In the genomic region with DNA sequence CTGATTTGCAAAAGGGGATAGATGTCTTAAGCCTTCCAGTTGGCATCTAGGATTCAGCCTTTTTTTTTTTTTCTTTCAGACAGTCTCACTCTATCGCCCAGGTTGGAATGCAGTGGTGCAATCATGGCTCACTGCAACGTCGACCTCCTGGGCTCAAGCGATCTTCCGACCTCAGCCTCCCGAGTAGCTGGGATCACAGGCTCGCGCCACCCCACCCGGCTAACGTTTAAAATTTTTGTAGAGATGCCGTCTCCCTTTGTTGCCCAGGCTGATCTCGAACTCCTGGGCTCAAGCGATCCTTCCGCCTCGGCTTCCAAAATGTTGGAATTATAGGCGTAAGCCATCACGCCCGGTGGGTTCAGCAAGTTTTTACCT, we compare ENCODE assay signal across 9 cellular contexts. TPM values are rescaled to one million over a fixed set of nuclear protein-coding genes. Genes with fewer than 3 reads are reported as not detected.
A peak's percentile ranks its signal among the peaks of the same experiment; 100 is the strongest.
DNase-seq lines count a peak whose midpoint lies in the region; ATAC-seq, FAIRE-seq and TF ChIP-seq lines count a peak whose summit lies in the region.
"Had no signal": no experiment of that assay in that cellular context is flagged by ENCODE, and none has a peak within 500 bp of the region (broad histone marks: within the 10 kb centered on the region; RNA-seq: fewer than 3 reads in every experiment).

No MANE protein-coding gene starts in this region.

- no peak for ATAC-seq in K562
- ATAC-seq in HG02642 (IDR thresholded peaks at IDR 0.05; ENCODE audit: poor library complexity, unreplicated experiment): no peak

- in situ Hi-C loops in HAP-1 (cut with MboI; ENCODE audit: low sequenced_read_pairs): loop anchor here (10.0 to 25.0 kb wide), 2 partner anchors 438 to 711 kb away; a partner anchor contains a TSS
- in situ Hi-C loops in K562 (cut with MboI): no loop called here

- intact Hi-C loops in K562 (cut with micrococcal nuclease): loop anchor here (5.0 to 10.0 kb wide), 2 partner anchors 128 to 1149 kb away; no protein-coding TSS in a partner anchor

- H3K79me2 ChIP-seq in K562 (ENCODE audit: control insufficient read depth, insufficient read depth, low read length): peaks cover 61% of the 10 kb centered on the region

- CTCF ChIA-PET in K562 (lab: Yijun Ruan, JAX; ENCODE audit: low intra/inter-chr PET ratio): no interaction called here

- H2AFZ ChIP-seq in K562 (ENCODE audit: low read depth, low read length): peak overlapping the region; percentile 93
- no peak overlapping the region for H2AFZ ChIP-seq in neuron (ENCODE audit: low read depth, low read length)

- no peak for TF ChIP-seq RAD21 in K562 (CRISPR knock-in tag; conservative IDR thresholded peaks at IDR 0.05 in 1 of 2, IDR thresholded peaks at IDR 0.05 in 1 of 2)

- no peak for DNase-seq in HAP-1 (ENCODE audit: low spot score in 2 of 2)
- DNase-seq in K562 (ENCODE audit: extremely low read depth in 1 of 4, low spot score in 3 of 4): no peak
- no peak for DNase-seq in DMS153 treated with DMSO at 0.1 percent for 48 hours (lab: John Stamatoyannopoulos, UW; ENCODE audit: unreplicated experiment)
- DNase-seq in NCI-H82 treated with DMSO at 0.1 percent for 48 hours (lab: John Stamatoyannopoulos, UW; ENCODE audit: unreplicated experiment): no peak
- DNase-seq in KG1 (lab: John Stamatoyannopoulos, UW): no peak

- peaks cover 1 to 19% (median 10%) of the 10 kb centered on the region in 11 experiments; a peak in 20 of 22 replicates for H3K36me3 ChIP-seq in BLaER1 treated with 17β-estradiol and CSF1 and Interleukin-3, amounts not matched to agents 10 nM and 100 nM
- H3K36me3 ChIP-seq in HAP-1 (replicated peaks): peaks cover 16% of the 10 kb centered on the region
- peaks cover 13% of the 10 kb centered on the region for H3K36me3 ChIP-seq in K562 (ENCODE audit: control insufficient read depth, insufficient read depth, low read length)
- H3K36me3 ChIP-seq in neuron (ENCODE audit: insufficient read depth, low read length): peaks cover 5% of the 10 kb centered on the region

- TF ChIP-seq POLR2A in K562 (conservative IDR thresholded peaks at IDR 0.05): no peak

- no peaks in the 10 kb centered on the region for H3K27me3 ChIP-seq in BLaER1 treated with 17β-estradiol and CSF1 and Interleukin-3, amounts not matched to agents 10 nM and 100 nM
- H3K27me3 ChIP-seq in HAP-1 (ENCODE audit: low read depth): no peaks in the 10 kb centered on the region
- no peaks in the 10 kb centered on the region for H3K27me3 ChIP-seq in K562 (ENCODE audit: control insufficient read depth in 2 of 2, insufficient read depth in 2 of 2, low read length in 2 of 2)
- H3K27me3 ChIP-seq in neuron (ENCODE audit: insufficient read depth, low read length): no peaks in the 10 kb centered on the region

- no peak for TF ChIP-seq EP300 in K562 (IDR thresholded peaks at IDR 0.05; ENCODE audit: low read length)

- WGBS in K562 (ENCODE audit: insufficient coverage, low coverage, missing lambda C conversion rate): 54% methylated on average over 16 of the region's 18 CpGs

- peaks cover 0 to 7% (median 0%) of the 10 kb centered on the region in 11 experiments; a peak in 7 of 22 replicates for H4K20me1 ChIP-seq in BLaER1 treated with 17β-estradiol and CSF1 and Interleukin-3, amounts not matched to agents 10 nM and 100 nM
- no peaks in the 10 kb centered on the region for H4K20me1 ChIP-seq in K562 (replicated peaks; ENCODE audit: control insufficient read depth, insufficient read depth, low read length)

- peak overlapping the region in 6 of 11 experiments; percentile 23 to 91 (median 57); a peak in 6 of 22 replicates for H3K4me2 ChIP-seq in BLaER1 treated with 17β-estradiol and CSF1 and Interleukin-3, amounts not matched to agents 10 nM and 100 nM
- peak overlapping the region; percentile 92 for H3K4me2 ChIP-seq in K562 (ENCODE audit: insufficient read depth, low read length)

- no peak overlapping the region for H3K9ac ChIP-seq in BLaER1 treated with 17β-estradiol and CSF1 and Interleukin-3, amounts not matched to agents 10 nM and 100 nM
- H3K9ac ChIP-seq in K562 (ENCODE audit: insufficient read depth in 1 of 2, low read depth in 2 of 2, low read length in 2 of 2): peak overlapping the region in 1 of 2 experiments; percentile 71; a peak in 1 of 4 replicates

- BruUV-seq in K562 (replicated peaks; lab: Mats Ljungman, UMichigan): no TSS peak

- FAIRE-seq in K562 (lab: Jason Lieb, UNC): no peak
- FAIRE-seq: bronchial epithelial cell had no signal

- H3K4me1 ChIP-seq in BLaER1 treated with 17β-estradiol and CSF1 and Interleukin-3, amounts not matched to agents 10 nM and 100 nM: peaks cover 46 to 58% (median 50%) of the 10 kb centered on the region in 10 experiments
- H3K4me1 ChIP-seq in HAP-1 (peaks cover 57% of the 10 kb centered on the region), K562 (replicated peaks in 1 of 2; ENCODE audit: control insufficient read depth in 2 of 2, insufficient read depth in 2 of 2, low read length in 2 of 2) (peaks cover 27 to 37% of the 10 kb centered on the region in 2 experiments; a peak in 4 of 5 replicates), neuron (ENCODE audit: insufficient read depth, low read length) (peaks cover 39% of the 10 kb centered on the region)

- H3K4me3 ChIP-seq in BLaER1 treated with 17β-estradiol and CSF1 and Interleukin-3, amounts not matched to agents 10 nM and 100 nM: peak overlapping the region in 5 of 10 experiments; percentile 90 to 98 (median 96); a peak in 5 of 20 replicates
- H3K4me3 ChIP-seq in HAP-1: peak overlapping the region; percentile 94
- H3K4me3 ChIP-seq in K562: no peak overlapping the region; the same call in 1 of the 2 replicates
- peak overlapping the region; percentile 76 for H3K4me3 ChIP-seq in neuron (ENCODE audit: low read length)

- no peaks in the 10 kb centered on the region for H3K9me3 ChIP-seq in BLaER1 treated with 17β-estradiol and CSF1 and Interleukin-3, amounts not matched to agents 10 nM and 100 nM (replicated peaks in 1 of 11)
- H3K9me3 ChIP-seq in HAP-1 (no peaks in the 10 kb centered on the region), K562 (replicated peaks; ENCODE audit: control insufficient read depth, insufficient read depth, low read depth, low read length) (no peaks in the 10 kb centered on the region), neuron (ENCODE audit: low read length) (no peaks in the 10 kb centered on the region)

- TF ChIP-seq CTCF in K562 (IDR thresholded peaks at IDR 0.05 in 2 of 3, conservative IDR thresholded peaks at IDR 0.05 in 1 of 3; ENCODE audit: insufficient read depth in 2 of 3, low read depth in 1 of 3, low read length in 3 of 3): no peak

- POLR2A ChIA-PET in K562 (lab: Yijun Ruan, JAX): interaction anchor here (0.7 to 1.9 kb wide), 4 partner anchors 16 to 605 kb away, joined by 3 to 7 read pairs (median 6); no protein-coding TSS in a partner anchor

- no peak overlapping the region for H3K27ac ChIP-seq in BLaER1 treated with 17β-estradiol and CSF1 and Interleukin-3, amounts not matched to agents 10 nM and 100 nM
- peak overlapping the region; percentile 41; the same call in 2 of the 3 replicates for H3K27ac ChIP-seq in K562 (ENCODE audit: extremely low read depth, low read depth, low read length)

- no peaks in the 10 kb centered on the region for H3K9me1 ChIP-seq in K562 (ENCODE audit: control insufficient read depth, insufficient read depth, low read length)

RNA-seq across cellular contexts. Expression of a gene that starts 0.6 kb away (rescaled TPM):
- total RNA-seq in K562 (2011; cell fraction: chromatin; rRNA removed; ENCODE audit: low replicate concordance): 14.0 and 52.4 TPM in 2 replicates
- 7.0 and 8.6 TPM in 2 replicates for total RNA-seq in K562 (2011; cell fraction: nucleolus; rRNA removed)
- 25.3 and 45.2 TPM in 2 replicates for total RNA-seq in K562 (2011; cell fraction: nucleoplasm; rRNA removed)
- total RNA-seq in K562 (2014; rRNA removed): 10.1 and 10.3 TPM in 2 replicates
- 14.3 and 15.4 TPM in 2 replicates for total RNA-seq in K562 (2014; rRNA removed; fragmentation: Illumina TruSeq; extraction: Trizol)
- 11.9 and 14.1 TPM in 2 replicates for total RNA-seq in K562 (2015; rRNA removed; fragmentation: Illumina TruSeq; extraction: Trizol)
- total RNA-seq in K562 (2021): 12.1 and 12.3 TPM in 2 replicates
- 12.1 and 14.8 TPM in 2 replicates for polyA plus RNA-seq in K562 (2011; rRNA removed)
- polyA plus RNA-seq in K562 (2011; cell fraction: cytosol; rRNA removed): 1.7 and 4.9 TPM in 2 replicates
- 10.1 and 11.1 TPM in 2 replicates for polyA plus RNA-seq in K562 (2011; cell fraction: nucleus; rRNA removed)
- polyA plus RNA-seq in K562 (2012): 9.6 and 11.8 TPM in 2 replicates
- 12.7 and 16.1 TPM in 2 replicates for polyA plus RNA-seq in K562 (2014; fragmentation: Illumina TruSeq; extraction: Trizol)
- polyA plus RNA-seq in K562 (2014; fragmentation: Nextera tagmentation; extraction: Ambion mirVana): 1 to 10 TPM; 3.5 to 4.4 TPM
- polyA plus RNA-seq in K562 (2014; rRNA removed): 9.3 and 9.5 TPM in 2 replicates
- 13.5 and 18.5 TPM in 2 replicates for polyA minus RNA-seq in K562 (2011; rRNA and poly(A)+ RNA removed)
- polyA minus RNA-seq in K562 (2011; cell fraction: cytosol; rRNA and poly(A)+ RNA removed): 7.8 and 8.6 TPM in 2 replicates
- polyA minus RNA-seq in K562 (2011; cell fraction: nucleus; rRNA and poly(A)+ RNA removed): 10.4 and 17.3 TPM in 2 replicates

RNA-seq across cellular contexts. Expression of a gene that starts 1.3 kb away (rescaled TPM):
- 21.1 and 36.6 TPM in 2 replicates for total RNA-seq in K562 (2011; cell fraction: chromatin; rRNA removed; ENCODE audit: low replicate concordance)
- 20.9 and 25.5 TPM in 2 replicates for total RNA-seq in K562 (2011; cell fraction: nucleolus; rRNA removed)
- total RNA-seq in K562 (2011; cell fraction: nucleoplasm; rRNA removed): 31.8 and 53.7 TPM in 2 replicates
- 22.3 and 25.5 TPM in 2 replicates for total RNA-seq in K562 (2014; rRNA removed)
- total RNA-seq in K562 (2014; rRNA removed; fragmentation: Illumina TruSeq; extraction: Trizol): 36.5 and 40.5 TPM in 2 replicates
- total RNA-seq in K562 (2015; rRNA removed; fragmentation: Illumina TruSeq; extraction: Trizol): 18.2 and 20.8 TPM in 2 replicates
- 34.0 and 36.6 TPM in 2 replicates for total RNA-seq in K562 (2021)
- 27.6 and 33.5 TPM in 2 replicates for polyA plus RNA-seq in K562 (2011; rRNA removed)
- 20.2 and 25.3 TPM in 2 replicates for polyA plus RNA-seq in K562 (2011; cell fraction: cytosol; rRNA removed)
- 7.0 and 10.0 TPM in 2 replicates for polyA plus RNA-seq in K562 (2011; cell fraction: nucleus; rRNA removed)
- polyA plus RNA-seq in K562 (2012): 31.1 and 35.2 TPM in 2 replicates
- polyA plus RNA-seq in K562 (2014; fragmentation: Illumina TruSeq; extraction: Trizol): 32.5 and 35.5 TPM in 2 replicates
- 10 to 100 TPM; 18.8 to 21.7 TPM for polyA plus RNA-seq in K562 (2014; fragmentation: Nextera tagmentation; extraction: Ambion mirVana)
- polyA plus RNA-seq in K562 (2014; rRNA removed): 21.7 and 26.4 TPM in 2 replicates
- polyA minus RNA-seq in K562 (2011; rRNA and poly(A)+ RNA removed): 30.4 and 32.6 TPM in 2 replicates
- polyA minus RNA-seq in K562 (2011; cell fraction: cytosol; rRNA and poly(A)+ RNA removed): 13.1 and 13.2 TPM in 2 replicates
- polyA minus RNA-seq in K562 (2011; cell fraction: nucleus; rRNA and poly(A)+ RNA removed): 6.9 and 16.7 TPM in 2 replicates

RNA-seq across cellular contexts. Expression of a gene that starts 32.3 kb away (rescaled TPM):
- total RNA-seq in K562 (2011; cell fraction: chromatin; rRNA removed; ENCODE audit: low replicate concordance): 79.5 and 124 TPM in 2 replicates
- 50.9 and 57.6 TPM in 2 replicates for total RNA-seq in K562 (2011; cell fraction: nucleolus; rRNA removed)
- 64.1 and 74.5 TPM in 2 replicates for total RNA-seq in K562 (2011; cell fraction: nucleoplasm; rRNA removed)
- total RNA-seq in K562 (2014; rRNA removed) (9.0 and 10.2 TPM in 2 replicates), K562 (2014; rRNA removed; fragmentation: Illumina TruSeq; extraction: Trizol) (18.2 and 20.1 TPM in 2 replicates), K562 (2015; rRNA removed; fragmentation: Illumina TruSeq; extraction: Trizol) (21.3 and 22.6 TPM in 2 replicates), K562 (2021) (25.8 and 28.3 TPM in 2 replicates)
- polyA plus RNA-seq in K562 (2011; rRNA removed) (15.6 and 16.9 TPM in 2 replicates), K562 (2014; fragmentation: Illumina TruSeq; extraction: Trizol) (26.7 and 30.4 TPM in 2 replicates), K562 (2014; fragmentation: Nextera tagmentation; extraction: Ambion mirVana) (10 to 100 TPM; 18.3 to 27.1 TPM), K562 (2014; rRNA removed) (14.1 and 16.2 TPM in 2 replicates)
- polyA plus RNA-seq in K562 (2011; cell fraction: cytosol; rRNA removed): 10.9 and 11.5 TPM in 2 replicates
- polyA plus RNA-seq in K562 (2011; cell fraction: nucleus; rRNA removed): 18.3 and 20.0 TPM in 2 replicates
- polyA plus RNA-seq in K562 (2012): 16.5 and 19.9 TPM in 2 replicates
- 40.8 and 46.6 TPM in 2 replicates for polyA minus RNA-seq in K562 (2011; rRNA and poly(A)+ RNA removed)
- 18.8 and 35.3 TPM in 2 replicates for polyA minus RNA-seq in K562 (2011; cell fraction: cytosol; rRNA and poly(A)+ RNA removed)
- 30.4 and 44.1 TPM in 2 replicates for polyA minus RNA-seq in K562 (2011; cell fraction: nucleus; rRNA and poly(A)+ RNA removed)
